Comparison of ENCODE assay signal across 40 cellular contexts in genomic region chr4:176489001-176489400, GRCh38.
"Had no signal": no experiment of that assay in that cellular context is flagged by ENCODE, and none has a peak within 500 bp of the region (broad histone marks: within the 10 kb centered on the region; RNA-seq: fewer than 3 reads in every experiment).

No MANE protein-coding gene starts in this region.

- H3K27me3 ChIP-seq: ascending aorta, body of pancreas, brain microvascular endothelial cell, breast epithelium, cardiac muscle cell had no signal

- H3K36me3 ChIP-seq: ascending aorta, brain microvascular endothelial cell, breast epithelium, cardiac muscle cell had no signal

- H3K4me3 Mint-ChIP-seq: activated CD4-positive, alpha-beta memory T cell treated with anti-CD3 and anti-CD28 coated beads, Interleukin-2, amount 10 ng/mL, durations not matched to agents 7 days and 5 days; activated CD4-positive, alpha-beta T cell treated with anti-CD3 and anti-CD28 coated beads for 36 hours; activated CD4-positive, alpha-beta T cell treated with anti-CD3 and anti-CD28 coated beads, Interleukin-2, amount 10 ng/mL, durations not matched to agents 7 days and 5 days; activated CD8-positive, alpha-beta memory T cell treated with anti-CD3 and anti-CD28 coated beads, Interleukin-2, amount 10 ng/mL, durations not matched to agents 7 days and 5 days; activated CD8-positive, alpha-beta T cell treated with anti-CD3 and anti-CD28 coated beads, Interleukin-2, amount 10 ng/mL, durations not matched to agents 7 days and 5 days; activated naive CD4-positive, alpha-beta T cell treated with anti-CD3 and anti-CD28 coated beads, Interleukin-2, amount 10 ng/mL, durations not matched to agents 7 days and 5 days; activated naive CD4-positive, alpha-beta T cell treated with anti-CD3 and anti-CD28 coated beads, Interleukin-2, amount 50 U/mL, for 24 hours; activated naive CD8-positive, alpha-beta T cell; activated naive CD8-positive, alpha-beta T cell treated with anti-CD3 and anti-CD28 coated beads, Interleukin-2, amount 10 ng/mL, durations not matched to agents 7 days and 5 days; activated naive CD8-positive, alpha-beta T cell treated with anti-CD3 and anti-CD28 coated beads, Interleukin-2, amount 50 U/mL, for 24 hours; activated T-cell treated with anti-CD3 and anti-CD28 coated beads, Interleukin-2, amount 50 U/mL, for 24 hours; central memory CD8-positive, alpha-beta T cell; T-helper 1 cell treated with Interleukin-12 subunit alpha and Interleukin-12 subunit beta and Interleukin-4 antibody, amounts not matched to agents 30 μg/mL and 1 μg/mL, for 36 hours; T-helper 2 cell treated with Interferon-gamma antibody and Interleukin-4, amounts not matched to agents 5 μg/mL and 100 μg/mL, for 36 hours; WTC11 had no signal

- DNase-seq: activated CD4-positive, alpha-beta memory T cell treated with anti-CD3 and anti-CD28 coated beads, Interleukin-2, amount 10 ng/mL, durations not matched to agents 7 days and 5 days; activated CD4-positive, alpha-beta T cell treated with anti-CD3 and anti-CD28 coated beads for 1 hour; activated CD4-positive, alpha-beta T cell treated with anti-CD3 and anti-CD28 coated beads for 36 hours; activated CD4-positive, alpha-beta T cell treated with anti-CD3 and anti-CD28 coated beads for 48 hours; activated CD4-positive, alpha-beta T cell treated with anti-CD3 and anti-CD28 coated beads, Interleukin-2, amount 10 ng/mL, durations not matched to agents 7 days and 5 days; activated CD4-positive, alpha-beta T cell treated with anti-CD3 and anti-CD28 coated beads, Interleukin-2, amount 50 U/mL, for 48 hours; activated CD4-positive, CD25-positive, alpha-beta regulatory T cell; activated CD8-positive, alpha-beta memory T cell treated with anti-CD3 and anti-CD28 coated beads for 24 hours; activated CD8-positive, alpha-beta memory T cell treated with anti-CD3 and anti-CD28 coated beads, Interleukin-2, amount 10 ng/mL, durations not matched to agents 7 days and 5 days; activated CD8-positive, alpha-beta memory T cell treated with anti-CD3 and anti-CD28 coated beads, Interleukin-2, amount 50 U/mL, for 48 hours; activated CD8-positive, alpha-beta T cell treated with anti-CD3 and anti-CD28 coated beads, Interleukin-2, amount 10 ng/mL, durations not matched to agents 7 days and 5 days; activated effector memory CD4-positive, alpha-beta T cell treated with Interleukin-2 at 50 U/mL for 16 hours; activated gamma-delta T cell; activated naive CD4-positive, alpha-beta T cell treated with anti-CD3 and anti-CD28 coated beads, Interleukin-2, amount 10 ng/mL, durations not matched to agents 7 days and 5 days; activated naive CD4-positive, alpha-beta T cell treated with Interleukin-2 at 50 U/mL for 16 hours; activated naive CD8-positive, alpha-beta T cell treated with anti-CD3 and anti-CD28 coated beads, Interleukin-2, amount 10 ng/mL, durations not matched to agents 7 days and 5 days; activated naive CD8-positive, alpha-beta T cell treated with anti-CD3 and anti-CD28 coated beads, Interleukin-2, amount 50 U/mL, for 24 hours; activated T-cell treated with anti-CD3 and anti-CD28 coated beads, Interleukin-2, amount 50 U/mL, for 24 hours; activated T-cell treated with anti-CD3 and anti-CD28 coated beads, Interleukin-2, amount 50 U/mL, for 48 hours; amygdala; anterior cingulate cortex; body of pancreas; brain microvascular endothelial cell; caudate nucleus; cerebellar nuclear complex; T-helper 1 cell; T-helper 2 cell; T-helper 9 cell had no signal

- H3K4me1 Mint-ChIP-seq: activated CD8-positive, alpha-beta memory T cell treated with anti-CD3 and anti-CD28 coated beads, Interleukin-2, amount 10 ng/mL, durations not matched to agents 7 days and 5 days; activated naive CD4-positive, alpha-beta T cell treated with anti-CD3 and anti-CD28 coated beads, Interleukin-2, amount 50 U/mL, for 24 hours; activated naive CD8-positive, alpha-beta T cell treated with anti-CD3 and anti-CD28 coated beads, Interleukin-2, amount 50 U/mL, for 24 hours; central memory CD8-positive, alpha-beta T cell had no signal

- H3K4me3 ChIP-seq: ascending aorta, body of pancreas, breast epithelium, cardiac muscle cell had no signal

- H3K27ac Mint-ChIP-seq: activated CD4-positive, alpha-beta memory T cell treated with anti-CD3 and anti-CD28 coated beads, Interleukin-2, amount 10 ng/mL, durations not matched to agents 7 days and 5 days; activated CD4-positive, alpha-beta T cell treated with anti-CD3 and anti-CD28 coated beads for 36 hours; activated CD4-positive, alpha-beta T cell treated with anti-CD3 and anti-CD28 coated beads, Interleukin-2, amount 10 ng/mL, durations not matched to agents 7 days and 5 days; activated CD8-positive, alpha-beta memory T cell treated with anti-CD3 and anti-CD28 coated beads, Interleukin-2, amount 10 ng/mL, durations not matched to agents 7 days and 5 days; activated CD8-positive, alpha-beta T cell treated with anti-CD3 and anti-CD28 coated beads, Interleukin-2, amount 10 ng/mL, durations not matched to agents 7 days and 5 days; activated naive CD4-positive, alpha-beta T cell treated with anti-CD3 and anti-CD28 coated beads, Interleukin-2, amount 10 ng/mL, durations not matched to agents 7 days and 5 days; activated naive CD4-positive, alpha-beta T cell treated with anti-CD3 and anti-CD28 coated beads, Interleukin-2, amount 50 U/mL, for 24 hours; activated naive CD8-positive, alpha-beta T cell; activated naive CD8-positive, alpha-beta T cell treated with anti-CD3 and anti-CD28 coated beads, Interleukin-2, amount 10 ng/mL, durations not matched to agents 7 days and 5 days; activated naive CD8-positive, alpha-beta T cell treated with anti-CD3 and anti-CD28 coated beads, Interleukin-2, amount 50 U/mL, for 24 hours; activated T-cell treated with anti-CD3 and anti-CD28 coated beads, Interleukin-2, amount 50 U/mL, for 24 hours; activated T-helper 2 cell treated with anti-CD3 and anti-CD28 coated beads, Interferon-gamma antibody, Interleukin-2, Interleukin-4, amounts not matched to agents 10 μg/mL and 5 μg/mL and 100 μg/mL, durations not matched to agents 14 hours and 24 hours and 36 hours; T-helper 1 cell treated with Interleukin-12 subunit alpha and Interleukin-12 subunit beta and Interleukin-4 antibody, amounts not matched to agents 30 μg/mL and 1 μg/mL, for 36 hours; T-helper 2 cell treated with Interferon-gamma antibody and Interleukin-4, amounts not matched to agents 5 μg/mL and 100 μg/mL, for 36 hours; WTC11 had no signal

- H3K36me3 Mint-ChIP-seq: activated CD8-positive, alpha-beta memory T cell treated with anti-CD3 and anti-CD28 coated beads, Interleukin-2, amount 10 ng/mL, durations not matched to agents 7 days and 5 days; activated naive CD4-positive, alpha-beta T cell treated with anti-CD3 and anti-CD28 coated beads, Interleukin-2, amount 10 ng/mL, durations not matched to agents 7 days and 5 days; activated naive CD4-positive, alpha-beta T cell treated with anti-CD3 and anti-CD28 coated beads, Interleukin-2, amount 50 U/mL, for 24 hours; activated naive CD8-positive, alpha-beta T cell; activated naive CD8-positive, alpha-beta T cell treated with anti-CD3 and anti-CD28 coated beads, Interleukin-2, amount 10 ng/mL, durations not matched to agents 7 days and 5 days; WTC11 had no signal

- FAIRE-seq: TTC549 had no signal

- H3K27me3 Mint-ChIP-seq: activated CD4-positive, alpha-beta memory T cell treated with anti-CD3 and anti-CD28 coated beads, Interleukin-2, amount 10 ng/mL, durations not matched to agents 7 days and 5 days; activated CD4-positive, alpha-beta T cell treated with anti-CD3 and anti-CD28 coated beads for 36 hours; activated CD4-positive, alpha-beta T cell treated with anti-CD3 and anti-CD28 coated beads, Interleukin-2, amount 10 ng/mL, durations not matched to agents 7 days and 5 days; activated CD8-positive, alpha-beta memory T cell treated with anti-CD3 and anti-CD28 coated beads, Interleukin-2, amount 10 ng/mL, durations not matched to agents 7 days and 5 days; activated naive CD4-positive, alpha-beta T cell treated with anti-CD3 and anti-CD28 coated beads, Interleukin-2, amount 10 ng/mL, durations not matched to agents 7 days and 5 days; activated naive CD4-positive, alpha-beta T cell treated with anti-CD3 and anti-CD28 coated beads, Interleukin-2, amount 50 U/mL, for 24 hours; activated naive CD8-positive, alpha-beta T cell treated with anti-CD3 and anti-CD28 coated beads, Interleukin-2, amount 10 ng/mL, durations not matched to agents 7 days and 5 days; activated naive CD8-positive, alpha-beta T cell treated with anti-CD3 and anti-CD28 coated beads, Interleukin-2, amount 50 U/mL, for 24 hours; activated T-cell treated with anti-CD3 and anti-CD28 coated beads, Interleukin-2, amount 50 U/mL, for 24 hours; central memory CD8-positive, alpha-beta T cell had no signal

- H3K27ac ChIP-seq: ascending aorta, body of pancreas, brain microvascular endothelial cell, breast epithelium, cardiac muscle cell, VCaP had no signal

- H3K9me3 Mint-ChIP-seq: activated CD4-positive, alpha-beta memory T cell treated with anti-CD3 and anti-CD28 coated beads, Interleukin-2, amount 10 ng/mL, durations not matched to agents 7 days and 5 days; activated CD4-positive, alpha-beta T cell treated with anti-CD3 and anti-CD28 coated beads, Interleukin-2, amount 10 ng/mL, durations not matched to agents 7 days and 5 days; activated naive CD4-positive, alpha-beta T cell treated with anti-CD3 and anti-CD28 coated beads, Interleukin-2, amount 10 ng/mL, durations not matched to agents 7 days and 5 days; activated naive CD8-positive, alpha-beta T cell treated with anti-CD3 and anti-CD28 coated beads, Interleukin-2, amount 10 ng/mL, durations not matched to agents 7 days and 5 days; activated T-helper 2 cell treated with anti-CD3 and anti-CD28 coated beads, Interferon-gamma antibody, Interleukin-2, Interleukin-4, amounts not matched to agents 10 μg/mL and 5 μg/mL and 100 μg/mL, durations not matched to agents 14 hours and 24 hours and 36 hours; central memory CD8-positive, alpha-beta T cell; T-helper 1 cell treated with Interleukin-12 subunit alpha and Interleukin-12 subunit beta and Interleukin-4 antibody, amounts not matched to agents 30 μg/mL and 1 μg/mL, for 36 hours; T-helper 2 cell treated with Interferon-gamma antibody and Interleukin-4, amounts not matched to agents 5 μg/mL and 100 μg/mL, for 36 hours; WTC11 had no signal

- H3K9me3 ChIP-seq: ascending aorta, body of pancreas, breast epithelium had no signal

- H3K4me1 ChIP-seq: ascending aorta, body of pancreas, breast epithelium had no signal
